19 cellular contexts compared by ENCODE assay signal in the genomic region with DNA sequence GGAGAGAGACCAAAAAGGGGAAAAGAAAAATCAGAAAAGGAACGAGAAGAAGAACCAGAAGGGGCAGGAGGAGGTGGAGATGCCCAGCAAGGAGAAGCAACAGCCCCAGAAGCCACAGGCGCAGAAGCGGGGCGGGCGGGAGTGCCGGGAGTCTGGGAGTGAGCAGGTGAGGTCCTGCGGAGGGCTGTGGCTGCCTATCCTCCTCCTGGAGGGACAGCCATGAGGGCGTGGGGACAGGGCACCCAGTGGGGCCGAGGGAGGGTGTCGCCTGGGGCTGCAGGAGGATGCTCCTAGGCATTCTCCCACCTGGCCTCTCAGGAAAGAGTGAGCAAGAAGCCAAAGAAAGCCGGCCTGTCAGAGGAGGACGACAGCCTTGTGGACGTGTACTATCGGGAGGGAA. TPM values are rescaled to one million over a fixed set of nuclear protein-coding genes. Genes with fewer than 3 reads are reported as not detected.
"Had no signal": no experiment of that assay in that cellular context is flagged by ENCODE, and none has a peak within 500 bp of the region (broad histone marks: within the 10 kb centered on the region; RNA-seq: fewer than 3 reads in every experiment).

No MANE protein-coding gene starts in this region.

- H3K9me3 Mint-ChIP-seq: memory B cell, nephron, T-cell, type B pancreatic cell had no signal

- H3K4me1 Mint-ChIP-seq: nephron had no signal

- H3K4me3 Mint-ChIP-seq: memory B cell, nephron, T-cell, type B pancreatic cell had no signal

- H3K27me3 Mint-ChIP-seq: memory B cell, T-cell, type B pancreatic cell had no signal

- H3K9me3 ChIP-seq: gastroesophageal sphincter, left lung, psoas muscle, right lobe of liver, spleen, suprapubic skin had no signal

- H3K27ac ChIP-seq: gastroesophageal sphincter, left lung, psoas muscle, right lobe of liver, spleen, suprapubic skin had no signal

- H3K4me1 ChIP-seq: right lobe of liver had no signal

- FAIRE-seq: keratinocyte, TTC549 had no signal

- ATAC-seq: gastroesophageal sphincter, left lung, psoas muscle, right lobe of liver, T-cell had no signal

- H3K27me3 ChIP-seq: gastroesophageal sphincter, left lung, right lobe of liver, spleen, suprapubic skin had no signal

- DNase-seq: activated CD4-positive, alpha-beta T cell treated with anti-CD3 and anti-CD28 coated beads, Interleukin-2, amount 50 U/mL, for 1 hour; activated CD4-positive, CD25-positive, alpha-beta regulatory T cell; caudate nucleus; effector memory CD4-positive, alpha-beta T cell; psoas muscle; right lobe of liver; spleen; stimulated activated CD4-positive, alpha-beta T cell treated with anti-CD3 and anti-CD28 coated beads, Interleukin-1b, Interleukin-23, amount 100 ng/mL, for 48 hours; stimulated activated naive CD4-positive, alpha-beta T cell treated with Interleukin-2 at 50 U/mL for 16 hours; T-cell had no signal

- H3K27ac Mint-ChIP-seq: T-cell, type B pancreatic cell had no signal

- H3K4me3 ChIP-seq: gastroesophageal sphincter, left lung, psoas muscle, right lobe of liver, spleen, suprapubic skin had no signal

RNA-seq across cellular contexts. Expression of gene CALHM1, which starts 18.3 kb away (rescaled TPM):
- total RNA-seq: gastroesophageal sphincter, left lung, omental fat pad, psoas muscle, right lobe of liver, suprapubic skin, T-cell had no signal
- polyA plus RNA-seq: keratinocyte, psoas muscle had no signal

RNA-seq across cellular contexts. Expression of gene CALHM3, which starts 38.6 kb away (rescaled TPM):
- total RNA-seq: gastroesophageal sphincter, omental fat pad, psoas muscle, right lobe of liver, spleen, suprapubic skin, T-cell had no signal
- polyA plus RNA-seq: keratinocyte, psoas muscle had no signal
